In the genomic region with DNA sequence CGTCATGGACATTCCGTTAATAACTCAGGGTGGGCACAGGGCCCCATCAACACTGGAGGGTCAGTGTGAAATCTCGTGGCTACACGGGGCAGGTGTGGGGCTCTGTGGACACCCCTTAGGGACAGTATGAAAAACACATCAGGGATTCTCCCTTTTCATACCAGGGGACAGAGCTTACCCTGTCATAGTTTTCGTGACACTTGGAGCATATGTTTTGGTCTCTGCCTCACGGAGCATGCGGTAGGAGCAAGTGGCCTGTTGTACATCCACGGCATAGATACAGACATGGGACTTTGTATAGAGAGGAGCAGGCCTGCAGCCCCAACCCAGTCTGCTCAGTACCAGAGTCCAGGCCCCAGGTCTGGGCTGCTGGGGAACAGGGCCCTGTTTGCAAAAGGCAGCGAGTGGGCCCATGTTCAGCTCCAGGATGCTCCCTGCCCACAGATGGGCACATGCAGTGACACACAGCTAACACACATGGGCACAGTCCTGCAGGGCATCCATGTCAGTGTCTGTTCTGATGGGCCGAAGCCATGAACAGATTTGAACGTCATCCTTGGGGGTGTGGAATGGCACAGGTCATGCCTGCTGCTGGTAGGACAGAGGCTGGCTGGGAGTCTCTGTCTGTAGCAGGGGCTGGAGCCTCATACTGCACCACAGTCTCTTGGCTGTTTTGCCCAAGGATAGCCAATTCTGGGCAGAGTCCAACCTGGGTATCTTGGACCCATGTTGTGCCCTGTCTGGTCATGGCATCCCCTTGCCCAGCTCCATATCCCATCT, we compare ENCODE assay signal across 19 cellular contexts. TPM values are rescaled to one million over a fixed set of nuclear protein-coding genes. Genes with fewer than 3 reads are reported as not detected.
"Had no signal": no experiment of that assay in that cellular context is flagged by ENCODE, and none has a peak within 500 bp of the region (broad histone marks: within the 10 kb centered on the region; RNA-seq: fewer than 3 reads in every experiment).

No MANE protein-coding gene starts in this region.

RNA-seq across cellular contexts. Expression of gene DEFB131A, which starts 50.2 kb away (rescaled TPM):
- total RNA-seq: activated naive CD4-positive, alpha-beta T cell treated with anti-CD3 and anti-CD28 coated beads for 36 hours; activated naive CD4-positive, alpha-beta T cell treated with anti-CD3 and anti-CD28 coated beads, Interleukin-2, amount 50 U/mL, for 72 hours; activated naive CD8-positive, alpha-beta T cell treated with anti-CD3 and anti-CD28 coated beads for 36 hours; activated naive CD8-positive, alpha-beta T cell treated with anti-CD3 and anti-CD28 coated beads, Interleukin-2, amount 10 ng/mL, durations not matched to agents 7 days and 5 days; activated T-cell treated with anti-CD3 and anti-CD28 coated beads, Interleukin-2, amount 50 U/mL, for 4 hours; activated T-cell treated with anti-CD3 and anti-CD28 coated beads, Interleukin-2, amount 50 U/mL, for 72 hours; activated T-helper 1 cell treated with anti-CD3 and anti-CD28 coated beads, Interleukin-12 subunit alpha, Interleukin-12 subunit beta, Interleukin-2, Interleukin-4 antibody, amounts not matched to agents 30 ng/mL and 10 ng/mL and 1 ng/mL, durations not matched to agents 14 hours and 24 hours and 36 hours; activated T-helper 17 cell treated with anti-CD3 and anti-CD28 coated beads, Interleukin-2, amount 50 U/mL, for 72 hours; activated T-helper 2 cell treated with anti-CD3 and anti-CD28 coated beads, Interferon-gamma antibody, Interleukin-2, Interleukin-4, amounts not matched to agents 10 μg/mL and 5 μg/mL and 100 μg/mL, durations not matched to agents 14 hours and 24 hours and 36 hours; adrenal gland; aorta; ascending aorta; astrocyte; body of pancreas; breast epithelium; bronchial epithelial cell; cardiac muscle cell; cardiac septum; cerebellum had no signal
